11 cellular contexts compared by ENCODE assay signal in genomic region chr1:202498542-202498941, GRCh38.
"Had no signal": no experiment of that assay in that cellular context is flagged by ENCODE, and none has a peak within 500 bp of the region (broad histone marks: within the 10 kb centered on the region; RNA-seq: fewer than 3 reads in every experiment).

No MANE protein-coding gene starts in this region.

- H3K9me3 ChIP-seq: esophagus squamous epithelium, tibial nerve had no signal

- H3K27me3 ChIP-seq: esophagus squamous epithelium had no signal

- DNase-seq: activated CD4-positive, alpha-beta T cell treated with anti-CD3 and anti-CD28 coated beads, Interleukin-2, amount 10 ng/mL, durations not matched to agents 7 days and 5 days; activated naive CD4-positive, alpha-beta T cell treated with anti-CD3 and anti-CD28 coated beads for 36 hours; activated T-cell treated with anti-CD3 and anti-CD28 coated beads for 4 hours; esophagus squamous epithelium; naive thymus-derived CD4-positive, alpha-beta T cell; T-helper 1 cell had no signal

- H3K4me2 ChIP-seq: smooth muscle cell had no signal

- ATAC-seq: activated T-helper 17 cell treated with anti-CD3 and anti-CD28 coated beads, Interleukin-2, amount 50 U/mL, for 72 hours; naive thymus-derived CD4-positive, alpha-beta T cell; right cardiac atrium; stimulated activated memory B cell treated with anti-CD40 and anti-IgM and Interleukin-4, amounts not matched to agents 10 μg/mL and 1 μg/mL and 100 μg/mL, for 72 hours had no signal

- H3K4me3 ChIP-seq: esophagus squamous epithelium, smooth muscle cell, tibial nerve had no signal

- H3K4me1 ChIP-seq: esophagus squamous epithelium, tibial nerve had no signal

- H3K27ac ChIP-seq: esophagus squamous epithelium, tibial nerve had no signal
